In genomic region chr12:54027442-54027786, GRCh38 we compare ENCODE assay signal across 1 cellular context.
TF ChIP-seq lines count a peak whose summit lies in the region.

No MANE protein-coding gene starts in this region.

TF ChIP-seq in A549, 52 proteins besides CTCF, POLR2A, EP300 and RAD21:
- TF ChIP-seq PHF8 (IDR thresholded peaks at IDR 0.05; ENCODE audit: borderline replicate concordance, low read depth) = no peak
- TF ChIP-seq TP53 (CRISPR knock-in tag; IDR thresholded peaks at IDR 0.05) = no peak
- TF ChIP-seq HOXB13 (CRISPR knock-in tag; IDR thresholded peaks at IDR 0.05; ENCODE audit: low read depth) = no peak
- TF ChIP-seq CBX8 (IDR thresholded peaks at IDR 0.05) = no peak
- TF ChIP-seq TFCP2L1 (CRISPR knock-in tag; IDR thresholded peaks at IDR 0.05) = no peak
- TF ChIP-seq GATA3 (IDR thresholded peaks at IDR 0.05; ENCODE audit: borderline replicate concordance) = no peak
- no peak for TF ChIP-seq EHMT2 (IDR thresholded peaks at IDR 0.05; ENCODE audit: low read depth)
- no peak for TF ChIP-seq FOXS1 (CRISPR knock-in tag; IDR thresholded peaks at IDR 0.05)
TF ChIP-seq in A549: peak in this region for 0.
